Comparison of ENCODE assay signal across 12 cellular contexts in the genomic region with DNA sequence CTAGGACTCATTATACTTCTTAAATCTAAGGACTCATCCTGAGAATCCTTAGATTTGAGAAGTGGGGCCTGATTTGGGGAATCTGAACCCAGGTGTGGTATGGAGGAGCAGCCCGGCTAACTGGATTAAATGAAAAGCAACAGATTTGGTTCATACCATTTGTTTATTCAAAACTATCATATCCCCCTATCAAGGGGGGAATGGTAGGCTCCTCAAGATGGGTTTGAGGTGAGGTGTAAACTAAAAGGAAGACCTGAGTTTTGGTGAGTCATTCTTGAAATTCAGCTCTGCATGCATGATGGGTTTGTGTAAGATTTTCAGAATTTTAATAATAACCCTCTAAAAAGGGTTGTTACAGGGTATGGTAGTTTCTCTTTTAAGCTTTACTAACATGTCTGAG. TPM values are rescaled to one million over a fixed set of nuclear protein-coding genes. Genes with fewer than 3 reads are reported as not detected.
DNase-seq lines count a peak whose midpoint lies in the region; ATAC-seq and TF ChIP-seq lines count a peak whose summit lies in the region.
"Had no signal": no experiment of that assay in that cellular context is flagged by ENCODE, and none has a peak within 500 bp of the region (broad histone marks: within the 10 kb centered on the region; RNA-seq: fewer than 3 reads in every experiment).

No MANE protein-coding gene starts in this region.

- peak overlapping the region; percentile 52 for H3K27ac Mint-ChIP-seq in activated naive CD8-positive, alpha-beta T cell treated with anti-CD3 and anti-CD28 coated beads, Interleukin-2, amount 50 U/mL, for 24 hours
- no peak overlapping the region for H3K27ac Mint-ChIP-seq in osteocyte (ENCODE audit: unreplicated experiment)

- no peaks in the 10 kb centered on the region for H3K36me3 ChIP-seq in brain microvascular endothelial cell (replicated peaks)

- no peaks in the 10 kb centered on the region for H3K27me3 ChIP-seq in brain microvascular endothelial cell (replicated peaks)
- H3K27me3 ChIP-seq: tibial artery had no signal

- H3K36me3 Mint-ChIP-seq in activated naive CD8-positive, alpha-beta T cell treated with anti-CD3 and anti-CD28 coated beads, Interleukin-2, amount 50 U/mL, for 24 hours (ENCODE audit: low read depth): peaks cover 39% of the 10 kb centered on the region
- no peaks in the 10 kb centered on the region for H3K36me3 Mint-ChIP-seq in osteocyte (ENCODE audit: unreplicated experiment)

- in situ Hi-C loops in brain microvascular endothelial cell (cut with HindIII; ENCODE audit: low pct_ligation_motif_present, low sequenced_read_pairs): no loop called here

- ATAC-seq in GM18858 (IDR thresholded peaks at IDR 0.05; ENCODE audit: unreplicated experiment): peak; percentile 83
- ATAC-seq in GM21381 (IDR thresholded peaks at IDR 0.05; ENCODE audit: unreplicated experiment): peak; percentile 75
- peak; percentile 81 for ATAC-seq in HG03135 (IDR thresholded peaks at IDR 0.05; ENCODE audit: unreplicated experiment)
- peak; percentile 55 for ATAC-seq in activated naive CD8-positive, alpha-beta T cell treated with anti-CD3 and anti-CD28 coated beads, Interleukin-2, amount 50 U/mL, for 24 hours
- ATAC-seq: Right ventricle myocardium inferior had no signal

- no peaks in the 10 kb centered on the region for H3K27me3 Mint-ChIP-seq in activated naive CD8-positive, alpha-beta T cell treated with anti-CD3 and anti-CD28 coated beads, Interleukin-2, amount 50 U/mL, for 24 hours
- no peaks in the 10 kb centered on the region for H3K27me3 Mint-ChIP-seq in osteocyte (ENCODE audit: unreplicated experiment)

- no peak overlapping the region for H3K27ac ChIP-seq in brain microvascular endothelial cell
- H3K27ac ChIP-seq: tibial artery had no signal

- peak; percentile 8 for DNase-seq in activated naive CD8-positive, alpha-beta T cell treated with anti-CD3 and anti-CD28 coated beads, Interleukin-2, amount 50 U/mL, for 24 hours
- DNase-seq in brain microvascular endothelial cell (no peak), T1000 (lab: John Stamatoyannopoulos, UW) (no peak), hepatic stellate cell (ENCODE audit: low spot score) (no peak), osteocyte (ENCODE audit: extremely low spot score, unreplicated experiment) (no peak)
- DNase-seq: activated effector memory CD4-positive, alpha-beta T cell treated with Interleukin-2 at 50 U/mL for 16 hours; tibial artery had no signal

- no peak overlapping the region for H3K4me3 ChIP-seq in brain microvascular endothelial cell (ENCODE audit: low read depth, low read length)
- H3K4me3 ChIP-seq: skin epidermis, tibial artery had no signal

- H3K4me3 Mint-ChIP-seq in activated naive CD8-positive, alpha-beta T cell treated with anti-CD3 and anti-CD28 coated beads, Interleukin-2, amount 50 U/mL, for 24 hours: no peak overlapping the region
- H3K4me3 Mint-ChIP-seq in osteocyte (ENCODE audit: unreplicated experiment): no peak overlapping the region

- TF ChIP-seq CTCF in brain microvascular endothelial cell (IDR thresholded peaks at IDR 0.05; ENCODE audit: low read depth, low read length, missing control alignments) (no peak), osteocyte (IDR thresholded peaks at IDR 0.05) (no peak)

- peaks cover 40% of the 10 kb centered on the region for H3K4me1 Mint-ChIP-seq in activated naive CD8-positive, alpha-beta T cell treated with anti-CD3 and anti-CD28 coated beads, Interleukin-2, amount 50 U/mL, for 24 hours
- peaks cover 7% of the 10 kb centered on the region for H3K4me1 Mint-ChIP-seq in osteocyte (ENCODE audit: unreplicated experiment)

- peaks cover 18% of the 10 kb centered on the region for H3K9me3 Mint-ChIP-seq in activated naive CD8-positive, alpha-beta T cell treated with anti-CD3 and anti-CD28 coated beads, Interleukin-2, amount 50 U/mL, for 24 hours
- H3K9me3 Mint-ChIP-seq in osteocyte (ENCODE audit: unreplicated experiment): peaks cover 6% of the 10 kb centered on the region

RNA-seq across cellular contexts. Expression of a gene that starts 53.4 kb away (rescaled TPM):
- total RNA-seq in osteocyte: 19.8 and 23.3 TPM in 2 replicates
